Comparison of ENCODE assay signal across 12 cellular contexts in genomic region chr4:171650543-171650942, GRCh38.
DNase-seq lines count a peak whose midpoint lies in the region; ATAC-seq and TF ChIP-seq lines count a peak whose summit lies in the region.
"Had no signal": no experiment of that assay in that cellular context is flagged by ENCODE, and none has a peak within 500 bp of the region (broad histone marks: within the 10 kb centered on the region; RNA-seq: fewer than 3 reads in every experiment).

No MANE protein-coding gene starts in this region.

- peak overlapping the region; percentile 55 for H3K23ac ChIP-seq in neuronal stem cell (ENCODE audit: low read depth, low read length, poor library complexity)

- H3K36me3 ChIP-seq in H7 (replicated peaks; ENCODE audit: control insufficient read depth, insufficient read depth, low read length) = no peaks in the 10 kb centered on the region
- no peaks in the 10 kb centered on the region for H3K36me3 ChIP-seq in neuronal stem cell (replicated peaks in 1 of 2; ENCODE audit: control insufficient read depth in 2 of 2, insufficient read depth in 2 of 2, low read length in 2 of 2)
- H3K36me3 ChIP-seq in ascending aorta = no peaks in the 10 kb centered on the region
- H3K36me3 ChIP-seq in MG63 = no peaks in the 10 kb centered on the region

- TF ChIP-seq CTCF in ascending aorta (IDR thresholded peaks at IDR 0.05) = no peak

- DNase-seq in H7 (peak; percentile 7), neuronal stem cell (ENCODE audit: low spot score) (no peak), ascending aorta (ENCODE audit: low spot score in 2 of 2) (no peak), kidney tubule cell (ENCODE audit: low spot score) (no peak), MG63 (no peak)
- DNase-seq: activated B cell treated with CpG ODN at 0.5 μM for 24 hours; activated naive CD8-positive, alpha-beta T cell treated with anti-CD3 and anti-CD28 coated beads for 36 hours; GDM1; left colon had no signal

- H3K14ac ChIP-seq in neuronal stem cell (ENCODE audit: low read length) = no peak overlapping the region

- no peak overlapping the region for H2BK15ac ChIP-seq in neuronal stem cell (ENCODE audit: low read length)

- H2AFZ ChIP-seq in neuronal stem cell (ENCODE audit: low read length) = peak overlapping the region; percentile 56

- peak; percentile 65 for ATAC-seq in GM18868 (IDR thresholded peaks at IDR 0.05; ENCODE audit: unreplicated experiment)
- peak; percentile 63 for ATAC-seq in HG03571 (IDR thresholded peaks at IDR 0.05; ENCODE audit: unreplicated experiment)
- ATAC-seq: left colon; stimulated activated memory B cell treated with anti-CD40 and anti-IgM and Interleukin-4, amounts not matched to agents 10 μg/mL and 1 μg/mL and 100 μg/mL, for 72 hours had no signal

- H3K9me3 ChIP-seq in neuronal stem cell (replicated peaks in 1 of 2; ENCODE audit: control insufficient read depth in 2 of 2, insufficient read depth in 1 of 2, low read depth in 1 of 2, low read length in 2 of 2) = peaks cover 0 to 3% of the 10 kb centered on the region in 2 donors
- peaks cover 0 to 6% of the 10 kb centered on the region in 2 donors for H3K9me3 ChIP-seq in ascending aorta
- no peaks in the 10 kb centered on the region for H3K9me3 ChIP-seq in MG63

- H3K4me1 ChIP-seq in neuronal stem cell (ENCODE audit: control insufficient read depth in 2 of 2, insufficient read depth in 1 of 2, low read depth in 1 of 2, low read length in 2 of 2) (no peaks in the 10 kb centered on the region), ascending aorta (no peaks in the 10 kb centered on the region)

- H3K27me3 ChIP-seq in H7 (ENCODE audit: control insufficient read depth, insufficient read depth, low read length) = no peaks in the 10 kb centered on the region
- H3K27me3 ChIP-seq in neuronal stem cell (ENCODE audit: control insufficient read depth in 3 of 3, insufficient read depth in 3 of 3, low read depth in 1 of 3, low read length in 3 of 3) = no peaks in the 10 kb centered on the region
- no peaks in the 10 kb centered on the region for H3K27me3 ChIP-seq in ascending aorta
- H3K27me3 ChIP-seq in MG63 = no peaks in the 10 kb centered on the region

- no peak overlapping the region for H3K4me3 ChIP-seq in H7 (ENCODE audit: insufficient read depth, low read depth, low read length)
- no peak overlapping the region for H3K4me3 ChIP-seq in neuronal stem cell (ENCODE audit: low read length in 2 of 2)
- H3K4me3 ChIP-seq in ascending aorta = no peak overlapping the region
- no peak overlapping the region for H3K4me3 ChIP-seq in MG63

- peak overlapping the region; percentile 64 for H3K18ac ChIP-seq in neuronal stem cell (ENCODE audit: low read length)

- no peaks in the 10 kb centered on the region for H3K79me1 ChIP-seq in neuronal stem cell (ENCODE audit: low read depth, low read length)

- no peak overlapping the region for H3K4ac ChIP-seq in neuronal stem cell (ENCODE audit: low read length)

- H2BK12ac ChIP-seq in neuronal stem cell (ENCODE audit: low read length) = no peak overlapping the region

- no peak overlapping the region for H2BK5ac ChIP-seq in neuronal stem cell (ENCODE audit: low read length)

- WGBS in neuronal stem cell (ENCODE audit: extremely low coverage in 2 of 2, insufficient read length in 2 of 2, insufficient replicate concordance in 1 of 2), 2 donors = no CpG with 5 or more reads among the region's 2 CpGs

- no peak overlapping the region for H3K27ac ChIP-seq in neuronal stem cell (replicated peaks; ENCODE audit: low read length)
- H3K27ac ChIP-seq in ascending aorta = no peak overlapping the region

- intact Hi-C loops in ascending aorta (cut with DNase I) = no loop called here

- H4K8ac ChIP-seq in neuronal stem cell (ENCODE audit: low read depth, low read length) = peak overlapping the region; percentile 82

- H3K4me2 ChIP-seq in neuronal stem cell (ENCODE audit: insufficient read depth, low read length, poor library complexity, severe bottlenecking) = no peak overlapping the region

- H2AK5ac ChIP-seq in neuronal stem cell (ENCODE audit: low read depth, low read length) = peak overlapping the region; percentile 52

- no peak overlapping the region for H3K9ac ChIP-seq in neuronal stem cell (ENCODE audit: low read depth, low read length, poor library complexity)

- H4K91ac ChIP-seq in neuronal stem cell (ENCODE audit: low read depth, low read length, poor library complexity) = no peak overlapping the region

- H2BK120ac ChIP-seq in neuronal stem cell (ENCODE audit: low read depth, low read length) = no peak overlapping the region
